In the genomic region with DNA sequence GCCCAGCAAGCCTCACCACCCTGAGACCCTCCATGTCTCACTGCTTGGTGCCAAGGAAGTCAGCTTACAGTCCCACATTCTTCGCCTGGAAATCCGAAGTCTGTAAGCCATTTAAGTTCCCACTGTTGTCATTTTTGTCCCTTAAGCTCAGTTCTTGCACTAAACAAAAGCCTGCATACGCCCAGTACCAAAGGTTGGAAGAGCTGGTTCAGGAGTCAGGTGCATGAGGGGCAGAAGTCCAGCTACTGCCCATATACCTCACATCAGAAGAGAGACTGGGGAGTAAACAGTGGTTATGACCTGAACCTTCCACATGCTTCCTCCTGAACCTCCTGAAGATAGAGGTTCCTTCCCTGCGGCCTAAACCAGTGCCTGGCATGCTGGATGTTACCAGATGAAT, we compare ENCODE assay signal across 1 cellular context.
TF ChIP-seq lines count a peak whose summit lies in the region.

No MANE protein-coding gene starts in this region.

TF ChIP-seq in HepG2, 621 proteins besides CTCF, POLR2A, EP300 and RAD21 (continued from another document and continues in another):
- TF ChIP-seq, protein P1, sequence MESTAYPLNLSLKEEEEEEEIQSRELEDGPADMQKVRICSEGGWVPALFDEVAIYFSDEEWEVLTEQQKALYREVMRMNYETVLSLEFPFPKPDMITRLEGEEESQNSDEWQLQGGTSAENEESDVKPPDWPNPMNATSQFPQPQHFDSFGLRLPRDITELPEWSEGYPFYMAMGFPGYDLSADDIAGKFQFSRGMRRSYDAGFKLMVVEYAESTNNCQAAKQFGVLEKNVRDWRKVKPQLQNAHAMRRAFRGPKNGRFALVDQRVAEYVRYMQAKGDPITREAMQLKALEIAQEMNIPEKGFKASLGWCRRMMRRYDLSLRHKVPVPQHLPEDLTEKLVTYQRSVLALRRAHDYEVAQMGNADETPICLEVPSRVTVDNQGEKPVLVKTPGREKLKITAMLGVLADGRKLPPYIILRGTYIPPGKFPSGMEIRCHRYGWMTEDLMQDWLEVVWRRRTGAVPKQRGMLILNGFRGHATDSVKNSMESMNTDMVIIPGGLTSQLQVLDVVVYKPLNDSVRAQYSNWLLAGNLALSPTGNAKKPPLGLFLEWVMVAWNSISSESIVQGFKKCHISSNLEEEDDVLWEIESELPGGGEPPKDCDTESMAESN (CRISPR knock-in tag; conservative IDR thresholded peaks at IDR 0.05): no peak
- TF ChIP-seq MATR3 (CRISPR knock-in tag; IDR thresholded peaks at IDR 0.05) (no peak), ZBTB42 (CRISPR knock-in tag; IDR thresholded peaks at IDR 0.05) (no peak), ZNF124 (CRISPR knock-in tag; IDR thresholded peaks at IDR 0.05) (no peak), TRIM24 (CRISPR knock-in tag; IDR thresholded peaks at IDR 0.05) (no peak), ZNF501 (CRISPR knock-in tag; IDR thresholded peaks at IDR 0.05) (0 out of 2 replicates have a peak, but pooled peaks have one; percentile 24), ZMAT3 (CRISPR knock-in tag; conservative IDR thresholded peaks at IDR 0.05) (no peak), KDM5B (CRISPR knock-in tag; IDR thresholded peaks at IDR 0.05; ENCODE audit: borderline replicate concordance) (no peak), MED1 (CRISPR knock-in tag; IDR thresholded peaks at IDR 0.05) (0 out of 2 replicates have a peak, but pooled peaks have one; percentile 19), ZNF263 (CRISPR knock-in tag; IDR thresholded peaks at IDR 0.05) (no peak), ZBTB8A (CRISPR knock-in tag; IDR thresholded peaks at IDR 0.05; ENCODE audit: borderline replicate concordance, low read depth) (no peak), ZNF33B (CRISPR knock-in tag; IDR thresholded peaks at IDR 0.05) (no peak), DR1 (CRISPR knock-in tag; IDR thresholded peaks at IDR 0.05) (no peak), ZZZ3 (CRISPR knock-in tag; IDR thresholded peaks at IDR 0.05; ENCODE audit: borderline replicate concordance) (no peak), MXI1 (IDR thresholded peaks at IDR 0.05; ENCODE audit: borderline replicate concordance, low read depth, low read length) (no peak), KDM3A (CRISPR knock-in tag; IDR thresholded peaks at IDR 0.05; ENCODE audit: low read depth) (no peak), JUND (CRISPR knock-in tag; IDR thresholded peaks at IDR 0.05) (no peak), HHEX (CRISPR knock-in tag; IDR thresholded peaks at IDR 0.05) (no peak), ARHGAP35 (CRISPR knock-in tag; IDR thresholded peaks at IDR 0.05; ENCODE audit: borderline replicate concordance) (no peak), SIN3A (IDR thresholded peaks at IDR 0.05; ENCODE audit: borderline replicate concordance, low read depth, low read length) (no peak), RBAK (CRISPR knock-in tag; IDR thresholded peaks at IDR 0.05) (no peak), ZFP62 (CRISPR knock-in tag; IDR thresholded peaks at IDR 0.05) (no peak), ZNF230 (CRISPR knock-in tag; IDR thresholded peaks at IDR 0.05) (no peak), NCOA5 (CRISPR knock-in tag; IDR thresholded peaks at IDR 0.05) (no peak), ZNF713 (CRISPR knock-in tag; IDR thresholded peaks at IDR 0.05) (no peak), ZNF766 (CRISPR knock-in tag; IDR thresholded peaks at IDR 0.05; ENCODE audit: borderline replicate concordance) (no peak), GTF2F1 (IDR thresholded peaks at IDR 0.05; ENCODE audit: low read length) (no peak), EED (CRISPR knock-in tag; IDR thresholded peaks at IDR 0.05) (no peak), SP5 (CRISPR knock-in tag; IDR thresholded peaks at IDR 0.05; ENCODE audit: borderline replicate concordance, low read depth) (no peak), SMARCC2 (IDR thresholded peaks at IDR 0.05) (no peak), IKZF4 (CRISPR knock-in tag; IDR thresholded peaks at IDR 0.05; ENCODE audit: borderline replicate concordance, low read depth, not compliant biosample characterization) (no peak), HNF4A (CRISPR knock-in tag; IDR thresholded peaks at IDR 0.05) (peak; percentile 76), ZNF777 (CRISPR knock-in tag; IDR thresholded peaks at IDR 0.05) (no peak), ZNF296 (CRISPR knock-in tag; conservative IDR thresholded peaks at IDR 0.05) (no peak), MIXL1 (CRISPR knock-in tag; IDR thresholded peaks at IDR 0.05) (no peak), RORA (CRISPR knock-in tag; IDR thresholded peaks at IDR 0.05) (no peak), MIER3 (CRISPR knock-in tag; IDR thresholded peaks at IDR 0.05; ENCODE audit: borderline replicate concordance) (no peak), TEAD3 (CRISPR knock-in tag; optimal IDR thresholded peaks at IDR 0.05; ENCODE audit: borderline replicate concordance) (peak; percentile 21), IRX3 (CRISPR knock-in tag; IDR thresholded peaks at IDR 0.05; ENCODE audit: borderline replicate concordance, low read depth) (no peak), HNF4G (IDR thresholded peaks at IDR 0.05; ENCODE audit: borderline replicate concordance, low read depth, low read length) (peak; percentile 36; the same call in 1 of the 2 replicates), HNF4G (CRISPR knock-in tag; IDR thresholded peaks at IDR 0.05; ENCODE audit: borderline replicate concordance, low read depth) (no peak)
- TF ChIP-seq, protein P2, sequence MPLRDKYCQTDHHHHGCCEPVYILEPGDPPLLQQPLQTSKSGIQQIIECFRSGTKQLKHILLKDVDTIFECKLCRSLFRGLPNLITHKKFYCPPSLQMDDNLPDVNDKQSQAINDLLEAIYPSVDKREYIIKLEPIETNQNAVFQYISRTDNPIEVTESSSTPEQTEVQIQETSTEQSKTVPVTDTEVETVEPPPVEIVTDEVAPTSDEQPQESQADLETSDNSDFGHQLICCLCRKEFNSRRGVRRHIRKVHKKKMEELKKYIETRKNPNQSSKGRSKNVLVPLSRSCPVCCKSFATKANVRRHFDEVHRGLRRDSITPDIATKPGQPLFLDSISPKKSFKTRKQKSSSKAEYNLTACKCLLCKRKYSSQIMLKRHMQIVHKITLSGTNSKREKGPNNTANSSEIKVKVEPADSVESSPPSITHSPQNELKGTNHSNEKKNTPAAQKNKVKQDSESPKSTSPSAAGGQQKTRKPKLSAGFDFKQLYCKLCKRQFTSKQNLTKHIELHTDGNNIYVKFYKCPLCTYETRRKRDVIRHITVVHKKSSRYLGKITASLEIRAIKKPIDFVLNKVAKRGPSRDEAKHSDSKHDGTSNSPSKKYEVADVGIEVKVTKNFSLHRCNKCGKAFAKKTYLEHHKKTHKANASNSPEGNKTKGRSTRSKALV (CRISPR knock-in tag; IDR thresholded peaks at IDR 0.05): no peak
- TF ChIP-seq, protein P3, sequence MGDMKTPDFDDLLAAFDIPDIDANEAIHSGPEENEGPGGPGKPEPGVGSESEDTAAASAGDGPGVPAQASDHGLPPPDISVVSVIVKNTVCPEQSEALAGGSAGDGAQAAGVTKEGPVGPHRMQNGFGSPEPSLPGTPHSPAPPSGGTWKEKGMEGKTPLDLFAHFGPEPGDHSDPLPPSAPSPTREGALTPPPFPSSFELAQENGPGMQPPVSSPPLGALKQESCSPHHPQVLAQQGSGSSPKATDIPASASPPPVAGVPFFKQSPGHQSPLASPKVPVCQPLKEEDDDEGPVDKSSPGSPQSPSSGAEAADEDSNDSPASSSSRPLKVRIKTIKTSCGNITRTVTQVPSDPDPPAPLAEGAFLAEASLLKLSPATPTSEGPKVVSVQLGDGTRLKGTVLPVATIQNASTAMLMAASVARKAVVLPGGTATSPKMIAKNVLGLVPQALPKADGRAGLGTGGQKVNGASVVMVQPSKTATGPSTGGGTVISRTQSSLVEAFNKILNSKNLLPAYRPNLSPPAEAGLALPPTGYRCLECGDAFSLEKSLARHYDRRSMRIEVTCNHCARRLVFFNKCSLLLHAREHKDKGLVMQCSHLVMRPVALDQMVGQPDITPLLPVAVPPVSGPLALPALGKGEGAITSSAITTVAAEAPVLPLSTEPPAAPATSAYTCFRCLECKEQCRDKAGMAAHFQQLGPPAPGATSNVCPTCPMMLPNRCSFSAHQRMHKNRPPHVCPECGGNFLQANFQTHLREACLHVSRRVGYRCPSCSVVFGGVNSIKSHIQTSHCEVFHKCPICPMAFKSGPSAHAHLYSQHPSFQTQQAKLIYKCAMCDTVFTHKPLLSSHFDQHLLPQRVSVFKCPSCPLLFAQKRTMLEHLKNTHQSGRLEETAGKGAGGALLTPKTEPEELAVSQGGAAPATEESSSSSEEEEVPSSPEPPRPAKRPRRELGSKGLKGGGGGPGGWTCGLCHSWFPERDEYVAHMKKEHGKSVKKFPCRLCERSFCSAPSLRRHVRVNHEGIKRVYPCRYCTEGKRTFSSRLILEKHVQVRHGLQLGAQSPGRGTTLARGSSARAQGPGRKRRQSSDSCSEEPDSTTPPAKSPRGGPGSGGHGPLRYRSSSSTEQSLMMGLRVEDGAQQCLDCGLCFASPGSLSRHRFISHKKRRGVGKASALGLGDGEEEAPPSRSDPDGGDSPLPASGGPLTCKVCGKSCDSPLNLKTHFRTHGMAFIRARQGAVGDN (CRISPR knock-in tag; IDR thresholded peaks at IDR 0.05): no peak
- TF ChIP-seq, protein P4, sequence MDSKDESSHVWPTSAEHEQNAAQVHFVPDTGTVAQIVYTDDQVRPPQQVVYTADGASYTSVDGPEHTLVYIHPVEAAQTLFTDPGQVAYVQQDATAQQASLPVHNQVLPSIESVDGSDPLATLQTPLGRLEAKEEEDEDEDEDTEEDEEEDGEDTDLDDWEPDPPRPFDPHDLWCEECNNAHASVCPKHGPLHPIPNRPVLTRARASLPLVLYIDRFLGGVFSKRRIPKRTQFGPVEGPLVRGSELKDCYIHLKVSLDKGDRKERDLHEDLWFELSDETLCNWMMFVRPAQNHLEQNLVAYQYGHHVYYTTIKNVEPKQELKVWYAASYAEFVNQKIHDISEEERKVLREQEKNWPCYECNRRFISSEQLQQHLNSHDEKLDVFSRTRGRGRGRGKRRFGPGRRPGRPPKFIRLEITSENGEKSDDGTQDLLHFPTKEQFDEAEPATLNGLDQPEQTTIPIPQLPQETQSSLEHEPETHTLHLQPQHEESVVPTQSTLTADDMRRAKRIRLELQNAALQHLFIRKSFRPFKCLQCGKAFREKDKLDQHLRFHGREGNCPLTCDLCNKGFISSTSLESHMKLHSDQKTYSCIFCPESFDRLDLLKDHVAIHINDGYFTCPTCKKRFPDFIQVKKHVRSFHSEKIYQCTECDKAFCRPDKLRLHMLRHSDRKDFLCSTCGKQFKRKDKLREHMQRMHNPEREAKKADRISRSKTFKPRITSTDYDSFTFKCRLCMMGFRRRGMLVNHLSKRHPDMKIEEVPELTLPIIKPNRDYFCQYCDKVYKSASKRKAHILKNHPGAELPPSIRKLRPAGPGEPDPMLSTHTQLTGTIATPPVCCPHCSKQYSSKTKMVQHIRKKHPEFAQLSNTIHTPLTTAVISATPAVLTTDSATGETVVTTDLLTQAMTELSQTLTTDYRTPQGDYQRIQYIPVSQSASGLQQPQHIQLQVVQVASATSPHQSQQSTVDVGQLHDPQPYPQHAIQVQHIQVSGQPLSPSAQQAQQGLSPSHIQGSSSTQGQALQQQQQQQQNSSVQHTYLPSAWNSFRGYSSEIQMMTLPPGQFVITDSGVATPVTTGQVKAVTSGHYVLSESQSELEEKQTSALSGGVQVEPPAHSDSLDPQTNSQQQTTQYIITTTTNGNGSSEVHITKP (CRISPR knock-in tag; IDR thresholded peaks at IDR 0.05; ENCODE audit: low read depth): no peak
- TF ChIP-seq, protein P5, sequence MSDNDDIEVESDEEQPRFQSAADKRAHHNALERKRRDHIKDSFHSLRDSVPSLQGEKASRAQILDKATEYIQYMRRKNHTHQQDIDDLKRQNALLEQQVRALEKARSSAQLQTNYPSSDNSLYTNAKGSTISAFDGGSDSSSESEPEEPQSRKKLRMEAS (IDR thresholded peaks at IDR 0.05): no peak
- TF ChIP-seq, protein P6, sequence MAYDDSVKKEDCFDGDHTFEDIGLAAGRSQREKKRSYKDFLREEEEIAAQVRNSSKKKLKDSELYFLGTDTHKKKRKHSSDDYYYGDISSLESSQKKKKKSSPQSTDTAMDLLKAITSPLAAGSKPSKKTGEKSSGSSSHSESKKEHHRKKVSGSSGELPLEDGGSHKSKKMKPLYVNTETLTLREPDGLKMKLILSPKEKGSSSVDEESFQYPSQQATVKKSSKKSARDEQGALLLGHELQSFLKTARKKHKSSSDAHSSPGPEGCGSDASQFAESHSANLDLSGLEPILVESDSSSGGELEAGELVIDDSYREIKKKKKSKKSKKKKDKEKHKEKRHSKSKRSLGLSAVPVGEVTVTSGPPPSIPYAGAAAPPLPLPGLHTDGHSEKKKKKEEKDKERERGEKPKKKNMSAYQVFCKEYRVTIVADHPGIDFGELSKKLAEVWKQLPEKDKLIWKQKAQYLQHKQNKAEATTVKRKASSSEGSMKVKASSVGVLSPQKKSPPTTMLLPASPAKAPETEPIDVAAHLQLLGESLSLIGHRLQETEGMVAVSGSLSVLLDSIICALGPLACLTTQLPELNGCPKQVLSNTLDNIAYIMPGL (CRISPR knock-in tag; IDR thresholded peaks at IDR 0.05; ENCODE audit: borderline replicate concordance in 1 of 2, low read depth in 1 of 2): no peak
